ENCODE assay signal across 9 cellular contexts in genomic region chr3:97391167-97391566, GRCh38.
"Had no signal": no experiment of that assay in that cellular context is flagged by ENCODE, and none has a peak within 500 bp of the region (broad histone marks: within the 10 kb centered on the region; RNA-seq: fewer than 3 reads in every experiment).

No MANE protein-coding gene starts in this region.

- H3K27ac Mint-ChIP-seq: GM23338, H9, HFFc6 had no signal

- H3K36me3 ChIP-seq: HAP-1 had no signal

- H3K27ac ChIP-seq: GM23248 had no signal

- H3K4me1 ChIP-seq: HAP-1 had no signal

- ATAC-seq: GM23338, HCT116 had no signal

- H3K4me3 Mint-ChIP-seq: GM23338, H9, HFFc6 had no signal

- DNase-seq: GM23248, GOT3, H7, H9, HCEC 1CT, HFFc6 had no signal

- H3K4me3 ChIP-seq: GM23248, GM23338, HAP-1 had no signal
